16 cellular contexts compared by ENCODE assay signal in genomic region chr15:101062471-101063171, GRCh38.
DNase-seq lines count a peak whose midpoint lies in the region; ATAC-seq, FAIRE-seq and TF ChIP-seq lines count a peak whose summit lies in the region.
"Had no signal": no experiment of that assay in that cellular context is flagged by ENCODE, and none has a peak within 500 bp of the region (broad histone marks: within the 10 kb centered on the region; RNA-seq: fewer than 3 reads in every experiment).

No MANE protein-coding gene starts in this region.

- no peak overlapping the region for H3K4me2 ChIP-seq in mesendoderm (ENCODE audit: low read length)
- H3K4me2 ChIP-seq: SK-N-SH had no signal

- 0 out of 2 replicates have a peak, but pooled peaks cover 6% of the 10 kb centered on the region for H3K9me3 ChIP-seq in HUES6 (ENCODE audit: control insufficient read depth, insufficient read depth, low read depth, low read length)
- no peaks in the 10 kb centered on the region for H3K9me3 ChIP-seq in gastrocnemius medialis
- H3K9me3 ChIP-seq: SK-N-SH had no signal

- no peak overlapping the region for H2AK5ac ChIP-seq in mesendoderm (ENCODE audit: low read length)

- intact Hi-C loops in gastrocnemius medialis (cut with DNase I; ENCODE audit: low total_unique reads) = no loop called here

- POLR2A ChIA-PET in GM10248 (lab: Yijun Ruan, JAX) = no interaction called here

- H3K23ac ChIP-seq in mesendoderm (ENCODE audit: low read length) = no peak overlapping the region

- no peak for TF ChIP-seq CTCF in GM10248 (IDR thresholded peaks at IDR 0.05; ENCODE audit: control extremely low read depth, extremely low read depth, low read depth, missing control alignments)
- TF ChIP-seq CTCF in gastrocnemius medialis (IDR thresholded peaks at IDR 0.05 in 4 of 5, conservative IDR thresholded peaks at IDR 0.05 in 1 of 5) = no peak

- no peaks in the 10 kb centered on the region for H3K27me3 ChIP-seq in HUES6 (ENCODE audit: control insufficient read depth, insufficient read depth, low read length)
- no peaks in the 10 kb centered on the region for H3K27me3 ChIP-seq in mesendoderm (ENCODE audit: insufficient read depth, low read length, poor library complexity)
- H3K27me3 ChIP-seq in gastrocnemius medialis = no peaks in the 10 kb centered on the region

- DNase-seq in GM10248 (ENCODE audit: extremely low spot score) = peak; percentile 53
- peak; percentile 47 for DNase-seq in mesendoderm
- DNase-seq in GM19239 (ENCODE audit: insufficient read length, low spot score) = no peak
- no peak for DNase-seq in NCI-H1092 treated with DMSO at 0.1 percent for 48 hours (lab: John Stamatoyannopoulos, UW)
- no peak for DNase-seq in NCI-H1930 (lab: John Stamatoyannopoulos, UW)
- no peak for DNase-seq in gastrocnemius medialis
- DNase-seq: activated CD4-positive, alpha-beta T cell treated with anti-CD3 and anti-CD28 coated beads, Interleukin-2, amount 10 ng/mL, durations not matched to agents 7 days and 5 days; cortex of kidney; left ventricle myocardium superior; MM.1S; NCI-H510A treated with DMSO at 0.1 percent for 48 hours; SK-N-SH; stimulated activated naive CD8-positive, alpha-beta T cell treated with anti-CD3 and anti-CD28 coated beads, Interleukin-15, amount 100 ng/mL, for 72 hours had no signal

- no peak for FAIRE-seq in GM19239 (lab: Jason Lieb, UNC)

- no peak overlapping the region for H2BK120ac ChIP-seq in mesendoderm (ENCODE audit: low read depth, low read length)

- WGBS in mesendoderm (ENCODE audit: extremely low coverage, insufficient coverage, low lambda C conversion rate) = no CpG with 5 or more reads among the region's 18 CpGs

- no peak overlapping the region for H2BK5ac ChIP-seq in mesendoderm (ENCODE audit: low read length)

- peaks cover 54% of the 10 kb centered on the region for H3K4me1 ChIP-seq in HUES6 (ENCODE audit: control insufficient read depth, insufficient read depth, low read length)
- peaks cover 4% of the 10 kb centered on the region for H3K4me1 ChIP-seq in mesendoderm (ENCODE audit: control insufficient read depth, low read depth, low read length)
- no peaks in the 10 kb centered on the region for H3K4me1 ChIP-seq in gastrocnemius medialis

- H3K56ac ChIP-seq in mesendoderm (ENCODE audit: low read length) = no peak overlapping the region

- CTCF ChIA-PET in GM10248 (lab: Yijun Ruan, JAX) = no interaction called here

- no peaks in the 10 kb centered on the region for H3K79me2 ChIP-seq in mesendoderm (ENCODE audit: control insufficient read depth, insufficient read depth, low read length)

- no peak overlapping the region for H4K8ac ChIP-seq in mesendoderm (ENCODE audit: low read depth, low read length)

- no peak for TF ChIP-seq POLR2A in gastrocnemius medialis (IDR thresholded peaks at IDR 0.05)

- H3K18ac ChIP-seq in mesendoderm (ENCODE audit: low read length) = no peak overlapping the region

- ATAC-seq in GM21515 (IDR thresholded peaks at IDR 0.05; ENCODE audit: unreplicated experiment) = peak; percentile 53
- no peak for ATAC-seq in gastrocnemius medialis
- ATAC-seq: activated naive CD4-positive, alpha-beta T cell treated with anti-CD3 and anti-CD28 coated beads, Interleukin-2, amount 50 U/mL, for 72 hours; left ventricle myocardium superior; stimulated activated naive CD8-positive, alpha-beta T cell treated with anti-CD3 and anti-CD28 coated beads, Interleukin-15, amount 100 ng/mL, for 72 hours had no signal

- H3K4ac ChIP-seq in mesendoderm (ENCODE audit: low read depth, low read length) = no peak overlapping the region

- H3K4me3 ChIP-seq in HUES6 (ENCODE audit: low read depth, low read length) (no peak overlapping the region), mesendoderm (ENCODE audit: low read length) (no peak overlapping the region), gastrocnemius medialis (no peak overlapping the region)

- no peak overlapping the region for H4K5ac ChIP-seq in mesendoderm (ENCODE audit: low read length)

- H3K36me3 ChIP-seq in HUES6 (ENCODE audit: control insufficient read depth, insufficient read depth, low read length) = peaks cover 25% of the 10 kb centered on the region; the same call in 1 of the 2 replicates
- H3K36me3 ChIP-seq in mesendoderm (ENCODE audit: control insufficient read depth, insufficient read depth, low read length) = no peaks in the 10 kb centered on the region
- no peaks in the 10 kb centered on the region for H3K36me3 ChIP-seq in gastrocnemius medialis

- no peak overlapping the region for H2BK15ac ChIP-seq in mesendoderm (replicated peaks; ENCODE audit: low read depth)

- H3K27ac ChIP-seq in HUES6 (ENCODE audit: low read depth, low read length) = peak overlapping the region; percentile 22; the same call in 1 of the 2 replicates
- H3K27ac ChIP-seq in mesendoderm (ENCODE audit: low read depth, low read length) = no peak overlapping the region
- no peak overlapping the region for H3K27ac ChIP-seq in gastrocnemius medialis

- no peaks in the 10 kb centered on the region for H3K79me1 ChIP-seq in mesendoderm (ENCODE audit: low read length)

- in situ Hi-C loops in gastrocnemius medialis (cut with MboI; ENCODE audit: low sequenced_read_pairs in 4 of 4) = no loop called here

- H3K9ac ChIP-seq in HUES6 (ENCODE audit: low read length) = peak overlapping the region; percentile 39
- H3K9ac ChIP-seq in mesendoderm (ENCODE audit: low read length) = no peak overlapping the region
- H3K9ac ChIP-seq: SK-N-SH had no signal

Comparison
In these comparisons a context has a peak if more than half of its experiments do, and no peak if none do; other contexts are left out.
1. DNase-seq: peak in GM10248 (single experiment) and mesendoderm (single experiment); none in GM19239 (single experiment), NCI-H1092 treated with DMSO at 0.1 percent for 48 hours (single experiment), NCI-H1930 (0 of 2) and gastrocnemius medialis (0 of 2).